23 cellular contexts compared by ENCODE assay signal in the genomic region with DNA sequence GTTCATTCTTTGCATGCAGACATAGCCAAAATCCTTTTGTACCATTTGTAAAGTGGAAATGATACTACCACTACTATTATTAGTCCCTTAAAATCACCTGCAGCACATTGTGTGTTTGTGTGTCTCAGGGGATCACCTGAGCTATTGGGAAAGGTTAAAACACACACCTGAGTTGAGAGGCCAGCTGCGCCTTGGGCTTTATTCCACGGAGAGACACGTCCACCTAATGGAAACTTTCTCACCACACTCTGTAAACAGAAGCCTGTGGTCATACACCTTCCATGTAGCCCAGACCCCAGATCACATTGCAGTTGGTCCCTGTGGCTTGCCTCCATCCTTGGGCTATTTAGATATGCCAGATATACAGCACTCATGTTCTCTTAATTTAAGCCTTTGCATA.
"Had no signal": no experiment of that assay in that cellular context is flagged by ENCODE, and none has a peak within 500 bp of the region (broad histone marks: within the 10 kb centered on the region; RNA-seq: fewer than 3 reads in every experiment).

No MANE protein-coding gene starts in this region.

- DNase-seq: cortex of kidney; dorsolateral prefrontal cortex; effector CD8-positive, alpha-beta T cell; foreskin melanocyte; head of caudate nucleus; left colon; left ventricle myocardium superior; mesenchymal stem cell; naive B cell; occipital lobe; psoas muscle; retina; spleen; stimulated activated CD4-positive, alpha-beta T cell treated with anti-CD3 and anti-CD28 coated beads, Interleukin-2, amount 100 ng/mL, for 24 hours; stimulated activated CD4-positive, alpha-beta T cell treated with anti-CD3 and anti-CD28 coated beads, Interleukin-4, amount 100 ng/mL, for 4 hours; stimulated activated naive B cell treated with anti-CD40 and anti-IgM and Interleukin-4, amounts not matched to agents 10 μg/mL and 1 μg/mL and 100 μg/mL, for 72 hours; stomach; substantia nigra; transverse colon had no signal

- H3K9me3 ChIP-seq: psoas muscle, stomach, thoracic aorta, transverse colon had no signal

- H3K4me3 ChIP-seq: dorsolateral prefrontal cortex, hepatocyte, lung, psoas muscle, spleen, stomach, thoracic aorta, transverse colon had no signal

- H3K27me3 ChIP-seq: dorsolateral prefrontal cortex, hepatocyte, spleen, stomach, transverse colon had no signal

- H3K27ac ChIP-seq: dorsolateral prefrontal cortex, hepatocyte, psoas muscle, spleen, stomach, thoracic aorta, transverse colon had no signal

- ATAC-seq: left colon; left ventricle myocardium superior; psoas muscle; sciatic nerve; stimulated activated naive B cell treated with anti-CD40 and anti-IgM and Interleukin-4, amounts not matched to agents 10 μg/mL and 1 μg/mL and 100 μg/mL, for 72 hours had no signal

- H3K36me3 ChIP-seq: spleen, stomach, thoracic aorta, transverse colon had no signal

- H3K4me1 ChIP-seq: psoas muscle, transverse colon had no signal
